ENCODE assay signal across 9 cellular contexts in genomic region chr11:8717876-8718753, GRCh38. TPM values are rescaled to one million over a fixed set of nuclear protein-coding genes. Genes with fewer than 3 reads are reported as not detected.
DNase-seq lines count a peak whose midpoint lies in the region; ATAC-seq, FAIRE-seq and TF ChIP-seq lines count a peak whose summit lies in the region.
"Had no signal": no experiment of that assay in that cellular context is flagged by ENCODE, and none has a peak within 500 bp of the region (broad histone marks: within the 10 kb centered on the region; RNA-seq: fewer than 3 reads in every experiment).

No MANE protein-coding gene starts in this region.

- H3K9me3 ChIP-seq in A549 (no peaks in the 10 kb centered on the region), tibial artery (no peaks in the 10 kb centered on the region)

- CTCF ChIA-PET in A549 (lab: Yijun Ruan, JAX): interaction anchor here (0.6 to 1.8 kb wide), 4 partner anchors 27 to 241 kb away, joined by 3 to 7 read pairs (median 4); no protein-coding TSS in a partner anchor

- ATAC-seq in A549 (peak; percentile 12 to 51; a peak in 3 of 6 replicates), HG03175 (IDR thresholded peaks at IDR 0.05; ENCODE audit: unreplicated experiment) (peak; percentile 54), GM21825 (IDR thresholded peaks at IDR 0.05; ENCODE audit: unreplicated experiment) (no peak)

- 0 out of 3 replicates have a peak overlapping the region, but pooled peaks have one; percentile 3 for H3K4me3 ChIP-seq in A549
- H3K4me3 ChIP-seq in tibial artery: no peak overlapping the region

- POLR2A ChIA-PET in A549 (lab: Yijun Ruan, JAX): interaction anchor here (0.6 to 3.0 kb wide), 4 partner anchors 29 to 152 kb away, joined by 3 to 13 read pairs (median 4); partner anchors contain the start of genes RPL27A and TRIM66

- no peak for FAIRE-seq in A549 (lab: Jason Lieb, UNC)

- intact Hi-C loops in tibial artery (cut with DNase I; ENCODE audit: low total_unique reads): no loop called here

- peaks cover 0 to 20% (median 18%) of the 10 kb centered on the region in 3 donors for H3K36me3 ChIP-seq in tibial artery

- TF ChIP-seq CTCF in A549 (IDR thresholded peaks at IDR 0.05) (no peak), tibial artery (IDR thresholded peaks at IDR 0.05) (no peak)

- peak in 1 of 2 experiments; percentile 23; a peak in 1 of 5 replicates for TF ChIP-seq RAD21 in A549 (conservative IDR thresholded peaks at IDR 0.05 in 1 of 2, IDR thresholded peaks at IDR 0.05 in 1 of 2)

- WGBS in A549 (ENCODE audit: missing lambda C conversion rate): 59% methylated on average over 11 of the region's 11 CpGs

- peak overlapping the region; percentile 80 for H3K4me2 ChIP-seq in A549

- H3K27me3 ChIP-seq in layer of hippocampus (ENCODE audit: control insufficient read depth, insufficient read depth, low read length): no peaks in the 10 kb centered on the region
- H3K27me3 ChIP-seq in tibial artery: no peaks in the 10 kb centered on the region

- DNase-seq in A549 (ENCODE audit: low read depth in 1 of 2, low spot score in 1 of 2): peak in 1 of 2 experiments; percentile 56
- peak; percentile 92 for DNase-seq in astrocyte of the hippocampus (ENCODE audit: low read depth, low spot score)
- DNase-seq in tibial artery: peak; percentile 58 to 86
- DNase-seq in activated CD4-positive, CD25-positive, alpha-beta regulatory T cell (lab: John Stamatoyannopoulos, UW): no peak
- DNase-seq in HuH-7 (ENCODE audit: low spot score): no peak
- DNase-seq: DND-41 had no signal

- TF ChIP-seq POLR2A in A549 (IDR thresholded peaks at IDR 0.05; ENCODE audit: low read length): no peak

- peaks cover 57% of the 10 kb centered on the region for H3K4me1 ChIP-seq in A549
- H3K4me1 ChIP-seq in tibial artery: peaks cover 15 to 99% (median 89%) of the 10 kb centered on the region in 4 donors

- TF ChIP-seq EP300 in A549 (IDR thresholded peaks at IDR 0.05): peak in 1 of 2 experiments; percentile 30; a peak in 2 of 5 replicates

- peak overlapping the region; percentile 80 to 92 for H3K27ac ChIP-seq in A549
- H3K27ac ChIP-seq in layer of hippocampus (ENCODE audit: low read depth, low read length): peak overlapping the region; percentile 82
- peak overlapping the region; percentile 81 for H3K27ac ChIP-seq in tibial artery

TF ChIP-seq in A549, 52 proteins besides CTCF, POLR2A, EP300 and RAD21:
- TF ChIP-seq MAFK (IDR thresholded peaks at IDR 0.05; ENCODE audit: partially characterized antibody): peak; percentile 87
- no peak for TF ChIP-seq USF2 (IDR thresholded peaks at IDR 0.05)
- no peak for TF ChIP-seq ZFP36 (IDR thresholded peaks at IDR 0.05; ENCODE audit: borderline replicate concordance, partially characterized antibody)
- TF ChIP-seq MYC (IDR thresholded peaks at IDR 0.05; ENCODE audit: borderline replicate concordance, low read length): no peak
- peak in 1 of 2 experiments; percentile 50; a peak in 1 of 5 replicates for TF ChIP-seq JUN (IDR thresholded peaks at IDR 0.05)
- no peak for TF ChIP-seq ZNF302 (CRISPR knock-in tag; IDR thresholded peaks at IDR 0.05)
- no peak; the same call in 1 of the 2 replicates for TF ChIP-seq FOSL2 (IDR thresholded peaks at IDR 0.05)
- peak; percentile 39 for TF ChIP-seq FOSL2 (CRISPR knock-in tag; IDR thresholded peaks at IDR 0.05)
- TF ChIP-seq NPAS2 (CRISPR knock-in tag; IDR thresholded peaks at IDR 0.05; ENCODE audit: borderline replicate concordance): no peak
- TF ChIP-seq SMC3 (IDR thresholded peaks at IDR 0.05): peak; percentile 26; the same call in 1 of the 3 replicates
- TF ChIP-seq RNF2 (IDR thresholded peaks at IDR 0.05; ENCODE audit: borderline replicate concordance, low read depth): no peak
- TF ChIP-seq JUNB (IDR thresholded peaks at IDR 0.05): peak; percentile 48; the same call in 1 of the 2 replicates
- no peak for TF ChIP-seq BCL3 (IDR thresholded peaks at IDR 0.05)
- TF ChIP-seq CEBPB (IDR thresholded peaks at IDR 0.05): peak; percentile 48 to 89; a peak in 3 of 4 replicates

RNA-seq across cellular contexts. Expression of gene RPL27A, which starts 35.5 kb away (rescaled TPM):
- 798 and 804 TPM in 2 replicates for polyA plus RNA-seq in A549 (2011; rRNA removed)
- 609 and 694 TPM in 2 replicates for polyA plus RNA-seq in A549 (2012; cell fraction: cytosol; rRNA removed)
- 195 and 210 TPM in 2 replicates for polyA plus RNA-seq in A549 (2012; cell fraction: nucleus; rRNA removed)
- polyA plus RNA-seq in A549 (2017; fragmentation: RNase III; extraction: RNeasy Plus Mini Kit Qiagen cat#74134 plus additional on column Dnase treatment): 3,543 to 3,937 TPM (median 3,631 TPM) in 3 replicates
- polyA minus RNA-seq in A549 (2011; rRNA and poly(A)+ RNA removed): 298 and 338 TPM in 2 replicates

RNA-seq across cellular contexts. Expression of gene TRIM66, which starts 35.6 kb away (rescaled TPM):
- polyA plus RNA-seq in A549 (2011; rRNA removed): 7.7 and 9.8 TPM in 2 replicates
- 2.9 and 3.5 TPM in 2 replicates for polyA plus RNA-seq in A549 (2012; cell fraction: cytosol; rRNA removed)
- polyA plus RNA-seq in A549 (2012; cell fraction: nucleus; rRNA removed): 16.9 and 21.1 TPM in 2 replicates
- 2.5 to 3.3 TPM (median 3.0 TPM) in 3 replicates for polyA plus RNA-seq in A549 (2017; fragmentation: RNase III; extraction: RNeasy Plus Mini Kit Qiagen cat#74134 plus additional on column Dnase treatment)
- 8.3 and 13.6 TPM in 2 replicates for polyA minus RNA-seq in A549 (2011; rRNA and poly(A)+ RNA removed)

Comparison
In these comparisons a context has a peak if more than half of its experiments do, and no peak if none do; other contexts are left out.
1. DNase-seq: peak in astrocyte of the hippocampus (single experiment) and tibial artery (2 of 2); none in activated CD4-positive, CD25-positive, alpha-beta regulatory T cell (0 of 4) and HuH-7 (single experiment).
2. Peak in every context shown above with its lines, with median percentiles within 50 percentile points of each other: H3K27ac ChIP-seq.